ENCODE assay signal across 18 cellular contexts in the genomic region with DNA sequence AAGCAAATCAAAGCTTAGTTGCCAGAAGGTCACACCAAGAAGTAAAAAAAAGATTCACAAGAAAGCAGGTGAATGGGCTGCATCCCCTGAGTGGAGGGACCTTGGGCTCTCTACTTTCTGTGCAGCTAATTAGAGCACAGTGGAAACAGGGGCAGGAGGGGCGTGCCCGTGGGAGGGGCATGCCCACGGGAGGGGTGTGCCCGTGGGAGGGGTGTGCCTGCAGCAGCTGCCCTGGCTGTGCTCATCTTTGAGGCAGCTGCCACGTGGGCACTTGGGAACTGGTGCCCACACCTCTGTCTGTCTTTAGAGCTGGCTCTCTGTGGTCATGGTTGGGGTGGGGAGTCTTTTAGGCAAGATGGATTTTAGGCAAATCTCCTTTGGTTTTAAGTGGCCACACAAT. TPM values are rescaled to one million over a fixed set of nuclear protein-coding genes. Genes with fewer than 3 reads are reported as not detected.
A peak's percentile ranks its signal among the peaks of the same experiment; 100 is the strongest.
DNase-seq lines count a peak whose midpoint lies in the region; ATAC-seq, FAIRE-seq and TF ChIP-seq lines count a peak whose summit lies in the region.
"Had no signal": no experiment of that assay in that cellular context is flagged by ENCODE, and none has a peak within 500 bp of the region (broad histone marks: within the 10 kb centered on the region; RNA-seq: fewer than 3 reads in every experiment).

No MANE protein-coding gene starts in this region.

- peak overlapping the region; percentile 64 for H3K27ac ChIP-seq in parathyroid adenoma
- H3K27ac ChIP-seq: body of pancreas, neutrophil, skin epidermis had no signal

- H3K36me3 ChIP-seq in parathyroid adenoma (ENCODE audit: control insufficient read depth, insufficient read depth, low read length), result no peaks in the 10 kb centered on the region
- H3K36me3 ChIP-seq: neutrophil had no signal

- H3K9me3 ChIP-seq in T-helper 17 cell (ENCODE audit: control insufficient read depth, low read length, poor library complexity, severe bottlenecking) (no peaks in the 10 kb centered on the region), parathyroid adenoma (ENCODE audit: control insufficient read depth, low read length) (no peaks in the 10 kb centered on the region)
- H3K9me3 ChIP-seq: body of pancreas, Caco-2, neutrophil had no signal

- no peak for TF ChIP-seq POLR2A in H54 (IDR thresholded peaks at IDR 0.05; ENCODE audit: low read depth, low read length)

- H3K9ac ChIP-seq in parathyroid adenoma, result no peak overlapping the region

- H3K9me3 Mint-ChIP-seq in HFFc6, result no peaks in the 10 kb centered on the region

- H3K79me2 ChIP-seq in parathyroid adenoma, result peaks cover 4% of the 10 kb centered on the region

- H3K4me3 Mint-ChIP-seq in T-helper 17 cell (no peak overlapping the region), HFFc6 (no peak overlapping the region)
- H3K4me3 Mint-ChIP-seq: activated CD8-positive, alpha-beta T cell treated with anti-CD3 and anti-CD28 coated beads, Interleukin-2, amount 10 ng/mL, durations not matched to agents 7 days and 5 days had no signal

- H3K36me3 Mint-ChIP-seq in T-helper 17 cell (ENCODE audit: low read depth) (no peaks in the 10 kb centered on the region), HFFc6 (ENCODE audit: low read depth) (peaks cover 9% of the 10 kb centered on the region; the same call in 1 of the 2 replicates)

- peak overlapping the region; percentile 70 for H3K4me2 ChIP-seq in parathyroid adenoma (ENCODE audit: low read length)

- H3K27ac Mint-ChIP-seq in T-helper 17 cell (no peak overlapping the region), HFFc6 (no peak overlapping the region)
- H3K27ac Mint-ChIP-seq: activated CD8-positive, alpha-beta T cell treated with anti-CD3 and anti-CD28 coated beads, Interleukin-2, amount 10 ng/mL, durations not matched to agents 7 days and 5 days had no signal

- H3K27me3 Mint-ChIP-seq in T-helper 17 cell (peaks cover 51% of the 10 kb centered on the region), HFFc6 (ENCODE audit: insufficient read depth) (no peaks in the 10 kb centered on the region)

- ATAC-seq in T-helper 17 cell (peak; percentile 28), HG02970 (IDR thresholded peaks at IDR 0.05; ENCODE audit: low FRiP score, unreplicated experiment) (no peak), GM18502 (IDR thresholded peaks at IDR 0.05; ENCODE audit: poor library complexity, unreplicated experiment) (no peak)
- ATAC-seq: activated CD8-positive, alpha-beta T cell treated with anti-CD3 and anti-CD28 coated beads, Interleukin-2, amount 10 ng/mL, durations not matched to agents 7 days and 5 days; body of pancreas had no signal

- H3K4me1 ChIP-seq in parathyroid adenoma, result peaks cover 12% of the 10 kb centered on the region
- H3K4me1 ChIP-seq: body of pancreas, Caco-2 had no signal

- DNase-seq in NCI-H748 (lab: John Stamatoyannopoulos, UW; ENCODE audit: unreplicated experiment), result peak; percentile 25
- DNase-seq in NCI-H748 treated with DMSO at 0.1 percent for 48 hours (lab: John Stamatoyannopoulos, UW), result no peak
- peak; percentile 26 for DNase-seq in H54 (ENCODE audit: insufficient read length, low spot score)
- no peak for DNase-seq in T-helper 17 cell
- DNase-seq in HFFc6, result no peak
- DNase-seq: activated CD8-positive, alpha-beta T cell treated with anti-CD3 and anti-CD28 coated beads, Interleukin-2, amount 10 ng/mL, durations not matched to agents 7 days and 5 days; activated gamma-delta T cell; body of pancreas; Caco-2; mammary epithelial cell; substantia nigra; T-helper 9 cell had no signal

- H3K27me3 ChIP-seq in parathyroid adenoma (ENCODE audit: control insufficient read depth, insufficient read depth, low read length), result no peaks in the 10 kb centered on the region
- H3K27me3 ChIP-seq: body of pancreas had no signal

- no peak for FAIRE-seq in H54 (lab: Jason Lieb, UNC)

- no peak overlapping the region for H2AFZ ChIP-seq in parathyroid adenoma

- peak overlapping the region; percentile 52 for H3K4me3 ChIP-seq in parathyroid adenoma (ENCODE audit: low read depth, low read length)
- H3K4me3 ChIP-seq: body of pancreas, skin epidermis had no signal

- H3K4me1 Mint-ChIP-seq in T-helper 17 cell, result no peaks in the 10 kb centered on the region
- H3K4me1 Mint-ChIP-seq in HFFc6 (ENCODE audit: low read depth), result no peaks in the 10 kb centered on the region

- TF ChIP-seq CTCF in parathyroid adenoma (IDR thresholded peaks at IDR 0.05) (no peak), HFFc6 (IDR thresholded peaks at IDR 0.05) (no peak)

RNA-seq across cellular contexts. Expression of a gene that starts 60.0 kb away (rescaled TPM):
- total RNA-seq in T-helper 17 cell, result under 1 TPM in 1 of 2 donors, not detected in 1; 0.27 TPM
- 10 to 100 TPM; 13.2 to 27.6 (median 22.2) TPM for total RNA-seq in HFFc6 (2021; fragmentation: NEBNext Ultra II Directional; extraction: Animal tissue kit (Norgen Biotek cat#: 25700))
- total RNA-seq: activated CD8-positive, alpha-beta T cell treated with anti-CD3 and anti-CD28 coated beads, Interleukin-2, amount 10 ng/mL, durations not matched to agents 7 days and 5 days; HT-29 had no signal

Comparison
In these comparisons a context has a peak if more than half of its experiments do, and no peak if none do; other contexts are left out.
1. DNase-seq: peak in NCI-H748 (single experiment) and H54 (single experiment); none in NCI-H748 treated with DMSO at 0.1 percent for 48 hours (single experiment), T-helper 17 cell (0 of 3) and HFFc6 (single experiment).
2. RNA of a gene that starts 60.0 kb away (total RNA-seq): 13.2 to 27.6 TPM in HFFc6; 0.27 TPM in T-helper 17 cell; every median in the first group is over 10 times any median in the second.